ENCODE assay signal across 9 cellular contexts in the genomic region with DNA sequence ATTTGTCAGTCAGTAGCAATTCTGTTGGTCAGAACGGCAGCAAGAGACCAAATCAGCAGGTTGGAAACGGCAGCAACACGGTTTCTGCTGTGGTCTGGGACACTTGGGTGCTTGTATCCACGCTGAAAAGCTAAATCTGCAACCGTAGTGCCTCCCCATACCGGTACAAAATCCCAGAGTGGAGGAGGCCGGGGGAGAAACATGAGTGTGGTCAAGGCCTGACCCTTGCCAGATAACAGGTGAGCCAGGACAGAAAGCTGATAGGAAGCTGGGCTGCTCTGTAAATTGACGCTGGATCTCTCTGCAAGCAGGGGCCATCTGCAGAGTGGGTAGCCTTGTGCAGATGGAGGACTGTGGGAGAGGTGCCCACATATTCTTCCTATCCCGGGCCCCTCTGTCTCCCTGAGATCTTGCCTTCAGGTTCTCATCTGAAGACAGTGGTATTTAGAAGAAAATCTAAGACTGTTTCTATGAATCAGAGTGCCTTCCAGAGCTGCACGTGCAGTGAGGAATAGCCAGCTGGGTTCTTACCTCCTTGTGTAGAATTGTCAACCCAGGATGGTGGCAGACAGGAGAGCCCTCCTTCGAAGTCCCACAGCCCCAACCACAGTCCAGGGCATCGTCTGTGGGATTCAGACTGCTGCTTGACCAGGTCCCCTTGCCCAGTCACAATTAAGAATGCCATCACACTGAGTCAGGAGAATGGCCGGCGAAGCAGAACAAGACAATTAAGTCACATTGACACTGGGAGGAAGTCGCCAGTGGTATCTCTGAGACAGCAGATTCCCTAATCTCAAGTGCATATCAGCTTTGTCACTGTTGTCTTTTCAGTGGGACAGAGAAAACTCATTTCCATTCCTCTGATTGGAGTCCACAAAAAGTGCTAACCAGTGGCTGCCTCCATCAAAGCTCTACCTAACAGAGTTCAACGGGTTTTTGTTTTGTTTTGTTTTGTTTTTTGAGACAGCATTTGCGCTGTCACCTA.
A peak's percentile ranks its signal among the peaks of the same experiment; 100 is the strongest.
DNase-seq lines count a peak whose midpoint lies in the region; ATAC-seq and TF ChIP-seq lines count a peak whose summit lies in the region.
"Had no signal": no experiment of that assay in that cellular context is flagged by ENCODE, and none has a peak within 500 bp of the region (broad histone marks: within the 10 kb centered on the region; RNA-seq: fewer than 3 reads in every experiment).

No MANE protein-coding gene starts in this region.

- no peaks in the 10 kb centered on the region for H3K36me3 ChIP-seq in KMS-11 (ENCODE audit: insufficient read depth)
- no peaks in the 10 kb centered on the region for H3K36me3 ChIP-seq in colonic mucosa
- no peaks in the 10 kb centered on the region for H3K36me3 ChIP-seq in skeletal muscle tissue (ENCODE audit: control insufficient read depth in 3 of 3, insufficient read depth in 3 of 3, low read length in 3 of 3)

- intact Hi-C loops in colonic mucosa (cut with DNase I) = no loop called here

- peaks cover 39% of the 10 kb centered on the region for H3K4me1 ChIP-seq in KMS-11 (ENCODE audit: low read depth, poor library complexity, severe bottlenecking)
- H3K4me1 ChIP-seq in colonic mucosa = no peaks in the 10 kb centered on the region
- no peaks in the 10 kb centered on the region for H3K4me1 ChIP-seq in skeletal muscle tissue (ENCODE audit: control insufficient read depth in 3 of 3, insufficient read depth in 3 of 3, low read length in 3 of 3)

- H3K79me2 ChIP-seq in KMS-11 (ENCODE audit: insufficient read depth, low read depth) = no peaks in the 10 kb centered on the region

- TF ChIP-seq CTCF in KMS-11 (conservative IDR thresholded peaks at IDR 0.05; ENCODE audit: low read depth, low read length) (no peak), colonic mucosa (IDR thresholded peaks at IDR 0.05) (no peak), mesothelial cell of epicardium (IDR thresholded peaks at IDR 0.05; ENCODE audit: unreplicated experiment) (no peak)

- H3K27me3 Mint-ChIP-seq in mesothelial cell of epicardium (ENCODE audit: low read depth) = no peaks in the 10 kb centered on the region

- peak; percentile 54 for ATAC-seq in GM18909 (IDR thresholded peaks at IDR 0.05; ENCODE audit: poor library complexity, unreplicated experiment)
- ATAC-seq in GM21717 (IDR thresholded peaks at IDR 0.05; ENCODE audit: unreplicated experiment) = no peak
- ATAC-seq in GM19328 (IDR thresholded peaks at IDR 0.05; ENCODE audit: unreplicated experiment) = no peak

- H3K27ac Mint-ChIP-seq in mesothelial cell of epicardium = no peak overlapping the region

- H2AFZ ChIP-seq in KMS-11 (ENCODE audit: low read depth) = peak overlapping the region; percentile 71

- H3K9me3 ChIP-seq in colonic mucosa = no peaks in the 10 kb centered on the region
- H3K9me3 ChIP-seq in skeletal muscle tissue (ENCODE audit: control insufficient read depth in 3 of 3, low read length in 3 of 3) = no peaks in the 10 kb centered on the region

- H3K9ac ChIP-seq in KMS-11 = no peak overlapping the region
- peak overlapping the region; percentile 34 to 35 for H3K9ac ChIP-seq in colonic mucosa (ENCODE audit: low read depth in 2 of 2, low read length in 2 of 2)
- H3K9ac ChIP-seq in skeletal muscle tissue (ENCODE audit: low read depth in 1 of 3, low read length in 3 of 3) = peak overlapping the region in 2 of 3 donors; percentile 6 to 36

- no peaks in the 10 kb centered on the region for H3K9me3 Mint-ChIP-seq in mesothelial cell of epicardium

- H3K4me1 Mint-ChIP-seq in mesothelial cell of epicardium = peaks cover 3% of the 10 kb centered on the region

- H3K27me3 ChIP-seq in KMS-11 (ENCODE audit: insufficient read depth, low read depth) = no peaks in the 10 kb centered on the region
- no peaks in the 10 kb centered on the region for H3K27me3 ChIP-seq in colonic mucosa
- H3K27me3 ChIP-seq in skeletal muscle tissue (ENCODE audit: control insufficient read depth in 3 of 3, insufficient read depth in 3 of 3, low read length in 3 of 3) = no peaks in the 10 kb centered on the region

- H3K27ac ChIP-seq in KMS-11 (peak overlapping the region; percentile 36; the same call in 1 of the 2 replicates), colonic mucosa (no peak overlapping the region), skeletal muscle tissue (ENCODE audit: low read depth, low read length) (no peak overlapping the region)
- H3K27ac ChIP-seq: HL-60 had no signal

- H3K4me3 ChIP-seq in KMS-11 (IDR thresholded peaks at IDR 0.05; ENCODE audit: insufficient read depth, low read depth, low read length) (no peak overlapping the region), colonic mucosa (no peak overlapping the region), skeletal muscle tissue (ENCODE audit: low read length in 3 of 3) (no peak overlapping the region)

- H3K4me3 Mint-ChIP-seq in mesothelial cell of epicardium = no peak overlapping the region

- H3K4me2 ChIP-seq in KMS-11 = peak overlapping the region; percentile 83

- H3K36me3 Mint-ChIP-seq in mesothelial cell of epicardium = no peaks in the 10 kb centered on the region

- H4K20me1 ChIP-seq in KMS-11 (ENCODE audit: insufficient read depth) = no peaks in the 10 kb centered on the region

- DNase-seq in colonic mucosa (no peak), mesothelial cell of epicardium (ENCODE audit: low spot score in 2 of 2, unreplicated experiment in 2 of 2) (no peak), globus pallidus (ENCODE audit: low spot score) (no peak)
